In the genomic region with DNA sequence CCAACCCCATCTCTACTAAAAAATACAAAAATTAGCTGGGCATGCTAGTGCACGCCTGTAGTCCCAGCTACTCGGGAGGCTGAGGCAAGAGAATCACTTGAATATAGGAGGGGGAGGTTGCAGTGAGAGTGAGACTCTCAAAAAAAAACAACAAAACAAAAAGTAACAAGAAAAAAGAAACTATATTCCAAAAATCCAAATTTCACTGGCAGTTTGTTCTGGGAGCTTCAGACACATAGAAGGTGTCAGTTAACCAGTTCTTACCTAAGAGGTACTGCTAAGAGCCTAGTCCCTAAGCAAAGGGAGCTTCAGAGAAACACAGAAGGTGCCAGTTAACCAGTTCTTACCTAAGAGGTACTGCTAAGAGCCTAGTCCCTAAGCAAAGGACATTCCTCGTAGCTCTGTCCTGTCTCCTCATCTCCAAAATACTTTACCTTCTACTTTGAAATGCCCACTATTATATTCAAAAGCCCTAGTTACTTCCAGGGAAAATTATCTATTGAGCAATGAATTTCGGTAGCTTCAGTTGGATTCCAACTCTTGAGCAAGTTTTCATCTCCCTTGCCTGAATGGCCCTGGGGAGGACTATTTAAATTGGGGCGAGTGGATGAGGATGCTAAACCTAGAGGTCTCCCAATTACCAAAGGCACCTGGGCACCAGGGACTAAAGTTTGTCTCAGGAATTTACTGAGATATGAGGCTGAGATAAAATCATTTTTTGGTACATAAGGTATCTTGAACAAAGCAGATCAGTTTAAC, we compare ENCODE assay signal across 10 cellular contexts. TPM values are rescaled to one million over a fixed set of nuclear protein-coding genes. Genes with fewer than 3 reads are reported as not detected.
DNase-seq lines count a peak whose midpoint lies in the region; ATAC-seq and TF ChIP-seq lines count a peak whose summit lies in the region.
"Had no signal": no experiment of that assay in that cellular context is flagged by ENCODE, and none has a peak within 500 bp of the region (broad histone marks: within the 10 kb centered on the region; RNA-seq: fewer than 3 reads in every experiment).

No MANE protein-coding gene starts in this region.

- no peak for ATAC-seq in activated T-cell treated with anti-CD3 and anti-CD28 coated beads, Interleukin-2, amount 50 U/mL, for 72 hours (replicated peaks in 1 of 2)
- no peak for ATAC-seq in activated B cell treated with CpG ODN at 0.5 μM for 24 hours (ENCODE audit: low read depth)
- no peak for ATAC-seq in stimulated activated memory B cell treated with anti-CD40 and anti-IgM and Interleukin-4, amounts not matched to agents 10 μg/mL and 1 μg/mL and 100 μg/mL, for 72 hours
- ATAC-seq in GM21367 (IDR thresholded peaks at IDR 0.05; ENCODE audit: unreplicated experiment): no peak
- ATAC-seq in HG03097 (IDR thresholded peaks at IDR 0.05; ENCODE audit: low FRiP score, unreplicated experiment): no peak

- H3K9me3 Mint-ChIP-seq in activated T-cell treated with anti-CD3 and anti-CD28 coated beads, Interleukin-2, amount 50 U/mL, for 72 hours: no peaks in the 10 kb centered on the region
- no peaks in the 10 kb centered on the region for H3K9me3 Mint-ChIP-seq in activated B cell treated with CpG ODN at 0.5 μM for 24 hours
- no peaks in the 10 kb centered on the region for H3K9me3 Mint-ChIP-seq in stimulated activated memory B cell treated with anti-CD40 and anti-IgM and Interleukin-4, amounts not matched to agents 10 μg/mL and 1 μg/mL and 100 μg/mL, for 72 hours

- intact Hi-C loops in activated B cell treated with CpG ODN at 0.5 μM for 24 hours (cut with micrococcal nuclease): loop anchor here (2.0 kb wide), 1 partner anchor 19 kb away; no protein-coding TSS in a partner anchor
- intact Hi-C loops in testis (cut with DNase I; ENCODE audit: low total_unique reads): no loop called here

- peak overlapping the region; percentile 99 to 100 for H3K4me3 Mint-ChIP-seq in activated T-cell treated with anti-CD3 and anti-CD28 coated beads, Interleukin-2, amount 50 U/mL, for 72 hours
- peak overlapping the region; percentile 94 for H3K4me3 Mint-ChIP-seq in activated B cell treated with CpG ODN at 0.5 μM for 24 hours
- H3K4me3 Mint-ChIP-seq in stimulated activated memory B cell treated with anti-CD40 and anti-IgM and Interleukin-4, amounts not matched to agents 10 μg/mL and 1 μg/mL and 100 μg/mL, for 72 hours: peak overlapping the region; percentile 96

- H3K27me3 Mint-ChIP-seq in activated T-cell treated with anti-CD3 and anti-CD28 coated beads, Interleukin-2, amount 50 U/mL, for 72 hours (ENCODE audit: low read depth): no peaks in the 10 kb centered on the region
- H3K27me3 Mint-ChIP-seq in activated B cell treated with CpG ODN at 0.5 μM for 24 hours: no peaks in the 10 kb centered on the region
- no peaks in the 10 kb centered on the region for H3K27me3 Mint-ChIP-seq in stimulated activated memory B cell treated with anti-CD40 and anti-IgM and Interleukin-4, amounts not matched to agents 10 μg/mL and 1 μg/mL and 100 μg/mL, for 72 hours

- POLR2A ChIA-PET in activated B cell treated with CpG ODN at 0.5 μM for 24 hours (lab: Charles Lee): interaction anchor here (0.9 to 6.8 kb wide), 8 partner anchors 10 to 1018 kb away, joined by 3 to 1682 read pairs (median 44); a partner anchor contains a TSS

- TF ChIP-seq POLR2A in testis (IDR thresholded peaks at IDR 0.05): no peak

- H3K27ac Mint-ChIP-seq in activated T-cell treated with anti-CD3 and anti-CD28 coated beads, Interleukin-2, amount 50 U/mL, for 72 hours: peak overlapping the region; percentile 80
- peak overlapping the region; percentile 30 for H3K27ac Mint-ChIP-seq in activated B cell treated with CpG ODN at 0.5 μM for 24 hours
- H3K27ac Mint-ChIP-seq in stimulated activated memory B cell treated with anti-CD40 and anti-IgM and Interleukin-4, amounts not matched to agents 10 μg/mL and 1 μg/mL and 100 μg/mL, for 72 hours: no peak overlapping the region

- H3K4me1 Mint-ChIP-seq in activated T-cell treated with anti-CD3 and anti-CD28 coated beads, Interleukin-2, amount 50 U/mL, for 72 hours (ENCODE audit: low read depth): peaks cover 58% of the 10 kb centered on the region
- peaks cover 59% of the 10 kb centered on the region for H3K4me1 Mint-ChIP-seq in activated B cell treated with CpG ODN at 0.5 μM for 24 hours
- peaks cover 57% of the 10 kb centered on the region for H3K4me1 Mint-ChIP-seq in stimulated activated memory B cell treated with anti-CD40 and anti-IgM and Interleukin-4, amounts not matched to agents 10 μg/mL and 1 μg/mL and 100 μg/mL, for 72 hours

- no peaks in the 10 kb centered on the region for H3K27me3 ChIP-seq in testis
- H3K27me3 ChIP-seq: BE2C had no signal

- no peaks in the 10 kb centered on the region for H3K36me3 ChIP-seq in testis (ENCODE audit: low read depth, missing control alignments)
- H3K36me3 ChIP-seq: BE2C had no signal

- no peak overlapping the region for H3K27ac ChIP-seq in testis

- no peak for DNase-seq in activated T-cell treated with anti-CD3 and anti-CD28 coated beads, Interleukin-2, amount 50 U/mL, for 72 hours
- DNase-seq in activated T-cell treated with anti-CD3 and anti-CD28 coated beads for 4 hours (no peak), activated B cell treated with CpG ODN at 0.5 μM for 24 hours (no peak), fibroblast of the aortic adventitia (ENCODE audit: low read depth) (no peak), testis (no peak)
- DNase-seq: BE2C, NCI-H345 had no signal

- peaks cover 30 to 44% of the 10 kb centered on the region in 2 donors for H3K36me3 Mint-ChIP-seq in activated T-cell treated with anti-CD3 and anti-CD28 coated beads, Interleukin-2, amount 50 U/mL, for 72 hours (ENCODE audit: insufficient read depth in 2 of 2)
- peaks cover 78% of the 10 kb centered on the region for H3K36me3 Mint-ChIP-seq in activated B cell treated with CpG ODN at 0.5 μM for 24 hours (ENCODE audit: low read depth)
- H3K36me3 Mint-ChIP-seq in stimulated activated memory B cell treated with anti-CD40 and anti-IgM and Interleukin-4, amounts not matched to agents 10 μg/mL and 1 μg/mL and 100 μg/mL, for 72 hours: peaks cover 74% of the 10 kb centered on the region

- WGBS in testis, 2 donors: 87 to 89% methylated on average over 5 of the region's 5 CpGs

- H3K9me3 ChIP-seq in testis: no peaks in the 10 kb centered on the region
- H3K9me3 ChIP-seq: BE2C had no signal

- H3K4me3 ChIP-seq in fibroblast of the aortic adventitia (ENCODE audit: low read depth, low read length): peak overlapping the region; percentile 1
- H3K4me3 ChIP-seq in testis: no peak overlapping the region

- no peak for TF ChIP-seq CTCF in activated B cell treated with CpG ODN at 0.5 μM for 24 hours (IDR thresholded peaks at IDR 0.05)
- TF ChIP-seq CTCF in fibroblast of the aortic adventitia (IDR thresholded peaks at IDR 0.05; ENCODE audit: insufficient read depth, low read length): no peak
- TF ChIP-seq CTCF in testis (IDR thresholded peaks at IDR 0.05): no peak

- CTCF ChIA-PET in activated B cell treated with CpG ODN at 0.5 μM for 24 hours (lab: Charles Lee): no interaction called here

- peaks cover 10% of the 10 kb centered on the region for H3K4me1 ChIP-seq in testis
- H3K4me1 ChIP-seq: BE2C had no signal

RNA-seq across cellular contexts. Expression of gene HFE, which starts 41.0 kb away (rescaled TPM):
- 1 to 10 TPM; 1.3 to 1.9 TPM for total RNA-seq in activated T-cell treated with anti-CD3 and anti-CD28 coated beads, Interleukin-2, amount 50 U/mL, for 72 hours
- total RNA-seq in activated B cell treated with CpG ODN at 0.5 μM for 24 hours (0.98 and 1.1 TPM in 2 replicates), fibroblast of the aortic adventitia (ENCODE audit: low replicate concordance) (7.4 and 9.0 TPM in 2 replicates), testis (1 to 10 TPM; 4.1 to 5.1 TPM)
- polyA plus RNA-seq in testis (ENCODE audit: insufficient read depth, low read depth, low replicate concordance): 4.8 TPM
